1 cellular context compared by ENCODE assay signal in the genomic region with DNA sequence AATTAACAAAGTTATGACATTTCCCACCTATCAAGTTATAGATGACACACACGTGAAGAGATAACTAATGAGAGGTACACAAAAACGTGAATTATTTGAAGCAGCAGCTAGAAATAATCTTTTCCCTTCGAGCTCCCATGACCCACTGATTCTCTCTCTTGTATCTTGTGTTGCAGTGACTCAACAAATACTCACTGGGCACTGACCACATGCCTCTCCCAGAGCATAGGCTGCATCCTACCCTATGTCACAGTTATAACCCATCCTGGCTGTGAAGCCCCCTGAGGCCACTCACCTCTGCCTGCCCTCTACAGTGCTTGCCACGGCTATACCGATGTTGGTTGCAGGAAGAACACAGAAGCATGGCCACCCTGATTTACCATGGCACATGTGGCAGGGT.
TF ChIP-seq lines count a peak whose summit lies in the region.

No MANE protein-coding gene starts in this region.

TF ChIP-seq in GM23338, 12 proteins besides CTCF, POLR2A, EP300 and RAD21:
- TF ChIP-seq, protein P1, sequence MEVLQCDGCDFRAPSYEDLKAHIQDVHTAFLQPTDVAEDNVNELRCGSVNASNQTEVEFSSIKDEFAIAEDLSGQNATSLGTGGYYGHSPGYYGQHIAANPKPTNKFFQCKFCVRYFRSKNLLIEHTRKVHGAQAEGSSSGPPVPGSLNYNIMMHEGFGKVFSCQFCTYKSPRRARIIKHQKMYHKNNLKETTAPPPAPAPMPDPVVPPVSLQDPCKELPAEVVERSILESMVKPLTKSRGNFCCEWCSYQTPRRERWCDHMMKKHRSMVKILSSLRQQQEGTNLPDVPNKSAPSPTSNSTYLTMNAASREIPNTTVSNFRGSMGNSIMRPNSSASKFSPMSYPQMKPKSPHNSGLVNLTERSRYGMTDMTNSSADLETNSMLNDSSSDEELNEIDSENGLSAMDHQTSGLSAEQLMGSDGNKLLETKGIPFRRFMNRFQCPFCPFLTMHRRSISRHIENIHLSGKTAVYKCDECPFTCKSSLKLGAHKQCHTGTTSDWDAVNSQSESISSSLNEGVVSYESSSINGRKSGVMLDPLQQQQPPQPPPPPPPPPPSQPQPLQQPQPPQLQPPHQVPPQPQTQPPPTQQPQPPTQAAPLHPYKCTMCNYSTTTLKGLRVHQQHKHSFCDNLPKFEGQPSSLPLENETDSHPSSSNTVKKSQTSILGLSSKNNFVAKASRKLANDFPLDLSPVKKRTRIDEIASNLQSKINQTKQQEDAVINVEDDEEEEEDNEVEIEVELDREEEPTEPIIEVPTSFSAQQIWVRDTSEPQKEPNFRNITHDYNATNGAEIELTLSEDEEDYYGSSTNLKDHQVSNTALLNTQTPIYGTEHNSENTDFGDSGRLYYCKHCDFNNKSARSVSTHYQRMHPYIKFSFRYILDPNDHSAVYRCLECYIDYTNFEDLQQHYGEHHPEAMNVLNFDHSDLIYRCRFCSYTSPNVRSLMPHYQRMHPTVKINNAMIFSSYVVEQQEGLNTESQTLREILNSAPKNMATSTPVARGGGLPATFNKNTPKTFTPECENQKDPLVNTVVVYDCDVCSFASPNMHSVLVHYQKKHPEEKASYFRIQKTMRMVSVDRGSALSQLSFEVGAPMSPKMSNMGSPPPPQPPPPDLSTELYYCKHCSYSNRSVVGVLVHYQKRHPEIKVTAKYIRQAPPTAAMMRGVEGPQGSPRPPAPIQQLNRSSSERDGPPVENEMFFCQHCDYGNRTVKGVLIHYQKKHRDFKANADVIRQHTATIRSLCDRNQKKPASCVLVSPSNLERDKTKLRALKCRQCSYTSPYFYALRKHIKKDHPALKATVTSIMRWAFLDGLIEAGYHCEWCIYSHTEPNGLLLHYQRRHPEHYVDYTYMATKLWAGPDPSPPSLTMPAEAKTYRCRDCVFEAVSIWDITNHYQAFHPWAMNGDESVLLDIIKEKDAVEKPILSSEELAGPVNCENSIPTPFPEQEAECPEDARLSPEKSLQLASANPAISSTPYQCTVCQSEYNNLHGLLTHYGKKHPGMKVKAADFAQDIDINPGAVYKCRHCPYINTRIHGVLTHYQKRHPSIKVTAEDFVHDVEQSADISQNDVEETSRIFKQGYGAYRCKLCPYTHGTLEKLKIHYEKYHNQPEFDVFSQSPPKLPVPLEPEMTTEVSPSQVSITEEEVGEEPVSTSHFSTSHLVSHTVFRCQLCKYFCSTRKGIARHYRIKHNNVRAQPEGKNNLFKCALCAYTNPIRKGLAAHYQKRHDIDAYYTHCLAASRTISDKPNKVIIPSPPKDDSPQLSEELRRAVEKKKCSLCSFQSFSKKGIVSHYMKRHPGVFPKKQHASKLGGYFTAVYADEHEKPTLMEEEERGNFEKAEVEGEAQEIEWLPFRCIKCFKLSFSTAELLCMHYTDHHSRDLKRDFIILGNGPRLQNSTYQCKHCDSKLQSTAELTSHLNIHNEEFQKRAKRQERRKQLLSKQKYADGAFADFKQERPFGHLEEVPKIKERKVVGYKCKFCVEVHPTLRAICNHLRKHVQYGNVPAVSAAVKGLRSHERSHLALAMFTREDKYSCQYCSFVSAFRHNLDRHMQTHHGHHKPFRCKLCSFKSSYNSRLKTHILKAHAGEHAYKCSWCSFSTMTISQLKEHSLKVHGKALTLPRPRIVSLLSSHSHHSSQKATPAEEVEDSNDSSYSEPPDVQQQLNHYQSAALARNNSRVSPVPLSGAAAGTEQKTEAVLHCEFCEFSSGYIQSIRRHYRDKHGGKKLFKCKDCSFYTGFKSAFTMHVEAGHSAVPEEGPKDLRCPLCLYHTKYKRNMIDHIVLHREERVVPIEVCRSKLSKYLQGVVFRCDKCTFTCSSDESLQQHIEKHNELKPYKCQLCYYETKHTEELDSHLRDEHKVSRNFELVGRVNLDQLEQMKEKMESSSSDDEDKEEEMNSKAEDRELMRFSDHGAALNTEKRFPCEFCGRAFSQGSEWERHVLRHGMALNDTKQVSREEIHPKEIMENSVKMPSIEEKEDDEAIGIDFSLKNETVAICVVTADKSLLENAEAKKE (CRISPR knock-in tag; IDR thresholded peaks at IDR 0.05) = no peak
- TF ChIP-seq ZNF114 (CRISPR knock-in tag; IDR thresholded peaks at IDR 0.05) = no peak
- TF ChIP-seq JUNB (IDR thresholded peaks at IDR 0.05; ENCODE audit: unreplicated experiment) = no peak
- no peak for TF ChIP-seq POLR2AphosphoS5 (IDR thresholded peaks at IDR 0.05; ENCODE audit: low read depth)
- TF ChIP-seq ZNF331 (CRISPR knock-in tag; IDR thresholded peaks at IDR 0.05; ENCODE audit: low read depth) = no peak
- TF ChIP-seq EZH2phosphoT487 (IDR thresholded peaks at IDR 0.05; ENCODE audit: unreplicated experiment) = no peak
- TF ChIP-seq, protein P2, sequence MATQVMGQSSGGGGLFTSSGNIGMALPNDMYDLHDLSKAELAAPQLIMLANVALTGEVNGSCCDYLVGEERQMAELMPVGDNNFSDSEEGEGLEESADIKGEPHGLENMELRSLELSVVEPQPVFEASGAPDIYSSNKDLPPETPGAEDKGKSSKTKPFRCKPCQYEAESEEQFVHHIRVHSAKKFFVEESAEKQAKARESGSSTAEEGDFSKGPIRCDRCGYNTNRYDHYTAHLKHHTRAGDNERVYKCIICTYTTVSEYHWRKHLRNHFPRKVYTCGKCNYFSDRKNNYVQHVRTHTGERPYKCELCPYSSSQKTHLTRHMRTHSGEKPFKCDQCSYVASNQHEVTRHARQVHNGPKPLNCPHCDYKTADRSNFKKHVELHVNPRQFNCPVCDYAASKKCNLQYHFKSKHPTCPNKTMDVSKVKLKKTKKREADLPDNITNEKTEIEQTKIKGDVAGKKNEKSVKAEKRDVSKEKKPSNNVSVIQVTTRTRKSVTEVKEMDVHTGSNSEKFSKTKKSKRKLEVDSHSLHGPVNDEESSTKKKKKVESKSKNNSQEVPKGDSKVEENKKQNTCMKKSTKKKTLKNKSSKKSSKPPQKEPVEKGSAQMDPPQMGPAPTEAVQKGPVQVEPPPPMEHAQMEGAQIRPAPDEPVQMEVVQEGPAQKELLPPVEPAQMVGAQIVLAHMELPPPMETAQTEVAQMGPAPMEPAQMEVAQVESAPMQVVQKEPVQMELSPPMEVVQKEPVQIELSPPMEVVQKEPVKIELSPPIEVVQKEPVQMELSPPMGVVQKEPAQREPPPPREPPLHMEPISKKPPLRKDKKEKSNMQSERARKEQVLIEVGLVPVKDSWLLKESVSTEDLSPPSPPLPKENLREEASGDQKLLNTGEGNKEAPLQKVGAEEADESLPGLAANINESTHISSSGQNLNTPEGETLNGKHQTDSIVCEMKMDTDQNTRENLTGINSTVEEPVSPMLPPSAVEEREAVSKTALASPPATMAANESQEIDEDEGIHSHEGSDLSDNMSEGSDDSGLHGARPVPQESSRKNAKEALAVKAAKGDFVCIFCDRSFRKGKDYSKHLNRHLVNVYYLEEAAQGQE (IDR thresholded peaks at IDR 0.05; ENCODE audit: unreplicated experiment) = no peak
- TF ChIP-seq, protein P3, sequence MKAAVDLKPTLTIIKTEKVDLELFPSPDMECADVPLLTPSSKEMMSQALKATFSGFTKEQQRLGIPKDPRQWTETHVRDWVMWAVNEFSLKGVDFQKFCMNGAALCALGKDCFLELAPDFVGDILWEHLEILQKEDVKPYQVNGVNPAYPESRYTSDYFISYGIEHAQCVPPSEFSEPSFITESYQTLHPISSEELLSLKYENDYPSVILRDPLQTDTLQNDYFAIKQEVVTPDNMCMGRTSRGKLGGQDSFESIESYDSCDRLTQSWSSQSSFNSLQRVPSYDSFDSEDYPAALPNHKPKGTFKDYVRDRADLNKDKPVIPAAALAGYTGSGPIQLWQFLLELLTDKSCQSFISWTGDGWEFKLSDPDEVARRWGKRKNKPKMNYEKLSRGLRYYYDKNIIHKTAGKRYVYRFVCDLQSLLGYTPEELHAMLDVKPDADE (IDR thresholded peaks at IDR 0.05) = no peak
- no peak for TF ChIP-seq NANOG (IDR thresholded peaks at IDR 0.05; ENCODE audit: borderline replicate concordance)
- TF ChIP-seq CREB1 (CRISPR knock-in tag; IDR thresholded peaks at IDR 0.05; ENCODE audit: low read depth) = no peak
